25 cellular contexts compared by ENCODE assay signal in the genomic region with DNA sequence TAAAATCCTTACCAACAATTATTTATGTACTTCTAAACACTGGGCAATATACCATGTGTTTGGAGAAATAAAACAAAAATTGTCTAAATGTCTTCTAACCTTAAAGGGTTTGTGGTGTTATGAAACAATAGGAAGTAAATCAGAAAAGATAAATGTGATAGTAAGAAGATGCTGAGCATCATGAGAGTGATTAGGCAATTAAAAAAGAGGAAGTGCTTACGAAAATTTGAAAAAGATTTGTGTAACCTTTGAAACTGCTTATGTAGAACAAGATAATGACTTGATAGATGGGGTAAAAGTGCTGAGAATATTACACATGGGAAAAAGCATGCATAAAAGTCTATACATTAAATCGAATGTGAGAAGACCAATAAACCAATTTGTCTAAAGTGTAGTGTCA.
"Had no signal": no experiment of that assay in that cellular context is flagged by ENCODE, and none has a peak within 500 bp of the region (broad histone marks: within the 10 kb centered on the region; RNA-seq: fewer than 3 reads in every experiment).

No MANE protein-coding gene starts in this region.

- H3K4me1 ChIP-seq: breast epithelium, SJCRH30 had no signal

- DNase-seq: activated CD4-positive, alpha-beta T cell treated with anti-CD3 and anti-CD28 coated beads for 48 hours; activated CD4-positive, alpha-beta T cell treated with anti-CD3 and anti-CD28 coated beads, Interleukin-2, amount 50 U/mL, for 4 hours; activated CD4-positive, CD25-positive, alpha-beta regulatory T cell treated with anti-CD3 and anti-CD28 coated beads, Interleukin-2, amount 50 U/mL, for 72 hours; activated CD8-positive, alpha-beta memory T cell treated with anti-CD3 and anti-CD28 coated beads, Interleukin-2, amount 50 U/mL, for 48 hours; activated CD8-positive, alpha-beta T cell treated with anti-CD3 and anti-CD28 coated beads, Interleukin-2, amount 10 ng/mL, durations not matched to agents 7 days and 5 days; activated naive CD4-positive, alpha-beta T cell treated with anti-CD3 and anti-CD28 coated beads, Interleukin-2, amount 50 U/mL, for 16 hours; activated T-cell treated with anti-CD3 and anti-CD28 coated beads, Interleukin-2, amount 50 U/mL, for 1 hour; aorta; central memory CD4-positive, alpha-beta T cell; Karpas-422; NCI-H1105 treated with DMSO at 0.1 percent for 48 hours; NCI-H1436 treated with DMSO at 0.1 percent for 48 hours; NCI-H1930; NCI-H2107; NCI-H345; NCI-H510A; NCI-H526 treated with DMSO at 0.1 percent for 48 hours; NCI-H82; SJCRH30; SK-N-SH; T-helper 17 cell; T-helper 9 cell had no signal

- H3K9me3 ChIP-seq: breast epithelium, SJCRH30, SK-N-SH had no signal

- H3K9me3 Mint-ChIP-seq: WTC11 had no signal

- H3K27ac Mint-ChIP-seq: activated CD8-positive, alpha-beta T cell treated with anti-CD3 and anti-CD28 coated beads, Interleukin-2, amount 10 ng/mL, durations not matched to agents 7 days and 5 days; T-helper 17 cell; WTC11 had no signal

- H3K4me2 ChIP-seq: SK-N-SH had no signal

- H3K4me1 Mint-ChIP-seq: T-helper 17 cell, WTC11 had no signal

- H3K4me3 ChIP-seq: breast epithelium, coronary artery, SJCRH30 had no signal

- H3K36me3 Mint-ChIP-seq: WTC11 had no signal

- H3K27me3 ChIP-seq: breast epithelium had no signal

- H3K27me3 Mint-ChIP-seq: T-helper 17 cell had no signal

- H3K9ac ChIP-seq: SK-N-SH had no signal

- H3K36me3 ChIP-seq: breast epithelium, SJCRH30 had no signal

- H3K27ac ChIP-seq: breast epithelium, coronary artery, SJCRH30 had no signal

- ATAC-seq: activated CD8-positive, alpha-beta T cell treated with anti-CD3 and anti-CD28 coated beads, Interleukin-2, amount 10 ng/mL, durations not matched to agents 7 days and 5 days; T-helper 17 cell; WTC11 had no signal

- H3K4me3 Mint-ChIP-seq: activated CD8-positive, alpha-beta T cell treated with anti-CD3 and anti-CD28 coated beads, Interleukin-2, amount 10 ng/mL, durations not matched to agents 7 days and 5 days; T-helper 17 cell; WTC11 had no signal
